ENCODE assay signal across 8 cellular contexts in genomic region chr9:36135791-36136276, GRCh38. TPM values are rescaled to one million over a fixed set of nuclear protein-coding genes. Genes with fewer than 3 reads are reported as not detected.
DNase-seq lines count a peak whose midpoint lies in the region; ATAC-seq and TF ChIP-seq lines count a peak whose summit lies in the region.

No MANE protein-coding gene starts in this region.

- H3K27me3 Mint-ChIP-seq in natural killer cell treated with Interleukin-12 subunit alpha and Interleukin-12 subunit beta and Interleukin-15 and Interleukin-18, amount 100 ng/mL, for 72 hours, result no peaks in the 10 kb centered on the region

- DNase-seq in AG10803 (ENCODE audit: low read depth) (no peak), activated gamma-delta T cell treated with Interleukin-2 at 50 U/mL for 16 hours (no peak)
- no peak for DNase-seq in Jurkat, Clone E6-1 (ENCODE audit: low read depth, low spot score)
- DNase-seq in effector memory CD4-positive, alpha-beta T cell, result no peak
- no peak for DNase-seq in natural killer cell treated with Interleukin-12 subunit alpha and Interleukin-12 subunit beta and Interleukin-15 and Interleukin-18, amount 100 ng/mL, for 72 hours (ENCODE audit: low spot score)
- no peak for DNase-seq in stimulated activated naive CD4-positive, alpha-beta T cell treated with Interleukin-2 at 50 U/mL for 16 hours (lab: John Stamatoyannopoulos, UW)

- no peaks in the 10 kb centered on the region for H3K9me3 Mint-ChIP-seq in natural killer cell treated with Interleukin-12 subunit alpha and Interleukin-12 subunit beta and Interleukin-15 and Interleukin-18, amount 100 ng/mL, for 72 hours

- no peaks in the 10 kb centered on the region for H3K36me3 ChIP-seq in effector memory CD4-positive, alpha-beta T cell (ENCODE audit: control insufficient read depth, insufficient read depth, low read length)

- no peaks in the 10 kb centered on the region for H3K9me3 ChIP-seq in effector memory CD4-positive, alpha-beta T cell (ENCODE audit: control insufficient read depth, low read length)

- H3K27ac Mint-ChIP-seq in natural killer cell treated with Interleukin-12 subunit alpha and Interleukin-12 subunit beta and Interleukin-15 and Interleukin-18, amount 100 ng/mL, for 72 hours, result peak overlapping the region in 1 of 2 donors; percentile 37

- TF ChIP-seq CTCF in AG10803 (conservative IDR thresholded peaks at IDR 0.05; ENCODE audit: low read length), result no peak

- H3K27ac ChIP-seq in effector memory CD4-positive, alpha-beta T cell (ENCODE audit: insufficient read depth, low read length, poor library complexity, severe bottlenecking), result peak overlapping the region; percentile 80

- ATAC-seq in natural killer cell treated with Interleukin-12 subunit alpha and Interleukin-12 subunit beta and Interleukin-15 and Interleukin-18, amount 100 ng/mL, for 72 hours, result no peak
- ATAC-seq in GM18498 (IDR thresholded peaks at IDR 0.05; ENCODE audit: unreplicated experiment) (no peak), GM19328 (IDR thresholded peaks at IDR 0.05; ENCODE audit: unreplicated experiment) (no peak)

- H3K4me1 Mint-ChIP-seq in natural killer cell treated with Interleukin-12 subunit alpha and Interleukin-12 subunit beta and Interleukin-15 and Interleukin-18, amount 100 ng/mL, for 72 hours (ENCODE audit: low read depth in 2 of 2), result peaks cover 43 to 44% of the 10 kb centered on the region in 2 donors

- peaks cover 42% of the 10 kb centered on the region for H3K4me1 ChIP-seq in effector memory CD4-positive, alpha-beta T cell (ENCODE audit: control insufficient read depth, insufficient read depth, low read length, poor library complexity, severe bottlenecking)

- H3K27me3 ChIP-seq in effector memory CD4-positive, alpha-beta T cell (replicated peaks; ENCODE audit: control insufficient read depth, insufficient read depth, low read length, poor library complexity, severe bottlenecking), result no peaks in the 10 kb centered on the region

- peak overlapping the region; percentile 75 for H3K4me3 ChIP-seq in AG10803 (ENCODE audit: low read length)
- H3K4me3 ChIP-seq in Jurkat, Clone E6-1 (ENCODE audit: low read length), result peak overlapping the region; percentile 65
- peak overlapping the region; percentile 91 for H3K4me3 ChIP-seq in effector memory CD4-positive, alpha-beta T cell (ENCODE audit: insufficient read depth, low read depth, low read length, poor library complexity, severe bottlenecking)

- H3K36me3 Mint-ChIP-seq in natural killer cell treated with Interleukin-12 subunit alpha and Interleukin-12 subunit beta and Interleukin-15 and Interleukin-18, amount 100 ng/mL, for 72 hours, result no peaks in the 10 kb centered on the region

- peak overlapping the region; percentile 78 for H3K4me3 Mint-ChIP-seq in natural killer cell treated with Interleukin-12 subunit alpha and Interleukin-12 subunit beta and Interleukin-15 and Interleukin-18, amount 100 ng/mL, for 72 hours

RNA-seq across cellular contexts. Expression of gene GLIPR2, which starts 0.7 kb away (rescaled TPM):
- polyA plus RNA-seq in Jurkat, Clone E6-1 (2012; ENCODE audit: insufficient read depth, insufficient read length), result 61.0 TPM
- 10 to 100 TPM; 11.0 to 27.1 TPM for total RNA-seq in natural killer cell treated with Interleukin-12 subunit alpha and Interleukin-12 subunit beta and Interleukin-15 and Interleukin-18, amount 100 ng/mL, for 72 hours

RNA-seq across cellular contexts. Expression of gene CCIN, which starts 33.4 kb away (rescaled TPM):
- polyA plus RNA-seq in Jurkat, Clone E6-1 (2012; ENCODE audit: insufficient read depth, insufficient read length), result not detected
- under 1 TPM in 1 of 2 donors, not detected in 1; 0.19 TPM for total RNA-seq in natural killer cell treated with Interleukin-12 subunit alpha and Interleukin-12 subunit beta and Interleukin-15 and Interleukin-18, amount 100 ng/mL, for 72 hours

RNA-seq across cellular contexts. Expression of gene CLTA, which starts 54.9 kb away (rescaled TPM):
- 209 TPM for polyA plus RNA-seq in Jurkat, Clone E6-1 (2012; ENCODE audit: insufficient read depth, insufficient read length)
- 100 to 1,000 TPM; 133 to 178 TPM for total RNA-seq in natural killer cell treated with Interleukin-12 subunit alpha and Interleukin-12 subunit beta and Interleukin-15 and Interleukin-18, amount 100 ng/mL, for 72 hours
